In the genomic region with DNA sequence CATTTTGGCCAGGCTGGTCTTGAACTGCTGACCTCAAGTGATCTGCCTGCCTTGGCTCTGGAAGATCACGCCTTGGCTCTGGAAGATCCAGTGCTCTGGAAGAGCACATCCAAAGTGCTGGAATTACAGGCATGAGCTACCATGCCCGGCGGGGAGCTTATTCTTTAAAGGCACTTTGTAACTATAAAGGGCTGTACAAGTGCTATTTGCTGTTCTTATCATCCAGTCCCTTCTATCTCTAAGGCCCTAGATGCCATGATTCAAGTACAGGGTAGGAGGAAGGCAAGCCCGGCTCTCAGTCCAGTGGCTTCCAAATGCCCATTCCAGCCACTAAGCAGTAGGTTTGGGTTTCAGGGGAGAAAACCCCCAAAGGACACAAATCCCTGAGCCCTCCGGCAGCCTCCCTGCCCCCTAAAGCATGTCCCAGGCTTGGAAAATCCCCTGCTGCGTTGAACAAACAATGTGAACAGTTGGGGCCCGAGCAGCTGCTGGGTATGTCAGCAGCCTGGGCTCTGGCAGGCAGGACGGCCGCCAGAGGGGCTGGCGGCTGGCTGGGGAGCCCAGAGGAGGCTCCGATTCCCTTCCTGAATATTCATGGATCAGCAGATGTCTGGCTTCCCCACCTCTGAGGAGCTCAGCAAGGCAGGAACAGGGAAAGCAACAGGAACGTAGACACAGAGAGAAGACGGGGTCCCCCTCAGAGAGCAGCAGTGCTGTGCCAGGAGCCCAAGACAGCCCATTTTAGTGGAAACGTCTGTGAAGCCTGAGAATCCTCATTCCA, we compare ENCODE assay signal across 9 cellular contexts. TPM values are rescaled to one million over a fixed set of nuclear protein-coding genes. Genes with fewer than 3 reads are reported as not detected.
DNase-seq lines count a peak whose midpoint lies in the region; ATAC-seq and TF ChIP-seq lines count a peak whose summit lies in the region.
"Had no signal": no experiment of that assay in that cellular context is flagged by ENCODE, and none has a peak within 500 bp of the region (broad histone marks: within the 10 kb centered on the region; RNA-seq: fewer than 3 reads in every experiment).

No MANE protein-coding gene starts in this region.

- peaks cover 0 to 4% (median 0%) of the 10 kb centered on the region in 7 donors for H3K9me3 Mint-ChIP-seq in CD14-positive monocyte

- H3K4me3 ChIP-seq in NT2/D1 (ENCODE audit: insufficient read length, low read depth) (peak overlapping the region; percentile 25), heart left ventricle (no peak overlapping the region)

- intact Hi-C loops in heart left ventricle (cut with DNase I) = no loop called here
- intact Hi-C loops in CD14-positive monocyte (cut with micrococcal nuclease) = no loop called here

- no peak for TF ChIP-seq CTCF in heart left ventricle (IDR thresholded peaks at IDR 0.05)
- TF ChIP-seq CTCF in CD14-positive monocyte (IDR thresholded peaks at IDR 0.05) = no peak

- H3K9ac ChIP-seq in NT2/D1 (ENCODE audit: insufficient read length, low read depth) = peak overlapping the region; percentile 69

- H3K4me1 ChIP-seq in NT2/D1 (ENCODE audit: insufficient read depth, insufficient read length) = peaks cover 40% of the 10 kb centered on the region
- peaks cover 0 to 22% (median 5%) of the 10 kb centered on the region in 12 donors for H3K4me1 ChIP-seq in heart left ventricle

- H3K27me3 ChIP-seq in NT2/D1 (ENCODE audit: insufficient read depth, insufficient read length) = no peaks in the 10 kb centered on the region
- peaks cover 0 to 56% (median under 1%) of the 10 kb centered on the region in 9 donors for H3K27me3 ChIP-seq in heart left ventricle

- POLR2A ChIA-PET in HEK293T (lab: Yijun Ruan, JAX) = interaction anchor here (1.2 to 1.5 kb wide), 2 partner anchors 8 to 111 kb away, joined by 4 to 8 read pairs; a partner anchor contains a TSS

- 19 to 34% (median 32%) methylated on average over 13 to 14 of the region's 14 CpGs for WGBS in heart left ventricle, 4 donors

- no peaks in the 10 kb centered on the region for H3K4me1 Mint-ChIP-seq in CD14-positive monocyte

- H3K36me3 ChIP-seq in NT2/D1 (ENCODE audit: insufficient read depth, insufficient read length, low read length) (peaks cover 2% of the 10 kb centered on the region), heart left ventricle (no peaks in the 10 kb centered on the region)

- H3K27me3 Mint-ChIP-seq in CD14-positive monocyte (ENCODE audit: low read depth in 3 of 3) = peaks cover 21 to 40% (median 25%) of the 10 kb centered on the region in 3 donors

- peak overlapping the region in 6 of 12 donors; percentile 7 to 30 (median 18) for H3K27ac ChIP-seq in heart left ventricle

- no peak for TF ChIP-seq POLR2A in heart left ventricle (IDR thresholded peaks at IDR 0.05)

- CTCF ChIA-PET in HEK293T (lab: Yijun Ruan, JAX) = interaction anchor here (3.3 kb wide), 1 partner anchor 14 kb away, joined by 20 read pairs; no protein-coding TSS in a partner anchor

- no peak overlapping the region for H3K27ac Mint-ChIP-seq in CD14-positive monocyte

- peak; percentile 50 to 68 (median 61) for ATAC-seq in heart left ventricle
- no peak for ATAC-seq in HG03565 (IDR thresholded peaks at IDR 0.05; ENCODE audit: unreplicated experiment)

- DNase-seq in HEK293T (ENCODE audit: extremely low spot score) = peak; percentile 75
- DNase-seq in NT2/D1 (ENCODE audit: low read depth, low spot score) = peak; percentile 89
- DNase-seq in heart left ventricle = peak in 1 of 5 donors; percentile 64
- DNase-seq in pons (ENCODE audit: low spot score) = peak; percentile 53
- DNase-seq in activated CD8-positive, alpha-beta memory T cell treated with anti-CD3 and anti-CD28 coated beads for 24 hours = no peak
- no peak for DNase-seq in activated CD4-positive, CD25-positive, alpha-beta regulatory T cell (lab: John Stamatoyannopoulos, UW)
- DNase-seq in CD14-positive monocyte (ENCODE audit: low spot score) = no peak

- H3K9me3 ChIP-seq in NT2/D1 (ENCODE audit: insufficient read depth, low read length) = no peaks in the 10 kb centered on the region
- H3K9me3 ChIP-seq in heart left ventricle = no peaks in the 10 kb centered on the region

- H3K36me3 Mint-ChIP-seq in CD14-positive monocyte = no peaks in the 10 kb centered on the region

- no peak overlapping the region for H3K4me3 Mint-ChIP-seq in CD14-positive monocyte

TF ChIP-seq in HEK293T, 16 proteins besides CTCF, POLR2A, EP300 and RAD21:
- TF ChIP-seq L3MBTL2 (conservative IDR thresholded peaks at IDR 0.05) = no peak
- TF ChIP-seq SUZ12 (IDR thresholded peaks at IDR 0.05) = no peak
- TF ChIP-seq NFRKB (IDR thresholded peaks at IDR 0.05) = no peak
- no peak for TF ChIP-seq FOXA1 (IDR thresholded peaks at IDR 0.05)
- no peak for TF ChIP-seq ARNT (IDR thresholded peaks at IDR 0.05)
- no peak for TF ChIP-seq TARDBP (IDR thresholded peaks at IDR 0.05)
- no peak for TF ChIP-seq BHLHE40 (IDR thresholded peaks at IDR 0.05; ENCODE audit: borderline replicate concordance)
- no peak for TF ChIP-seq FOXK2 (IDR thresholded peaks at IDR 0.05)
- TF ChIP-seq HDGF (IDR thresholded peaks at IDR 0.05; ENCODE audit: borderline replicate concordance) = no peak
- TF ChIP-seq CTBP1 (IDR thresholded peaks at IDR 0.05; ENCODE audit: borderline replicate concordance) = no peak
- TF ChIP-seq, protein P1, sequence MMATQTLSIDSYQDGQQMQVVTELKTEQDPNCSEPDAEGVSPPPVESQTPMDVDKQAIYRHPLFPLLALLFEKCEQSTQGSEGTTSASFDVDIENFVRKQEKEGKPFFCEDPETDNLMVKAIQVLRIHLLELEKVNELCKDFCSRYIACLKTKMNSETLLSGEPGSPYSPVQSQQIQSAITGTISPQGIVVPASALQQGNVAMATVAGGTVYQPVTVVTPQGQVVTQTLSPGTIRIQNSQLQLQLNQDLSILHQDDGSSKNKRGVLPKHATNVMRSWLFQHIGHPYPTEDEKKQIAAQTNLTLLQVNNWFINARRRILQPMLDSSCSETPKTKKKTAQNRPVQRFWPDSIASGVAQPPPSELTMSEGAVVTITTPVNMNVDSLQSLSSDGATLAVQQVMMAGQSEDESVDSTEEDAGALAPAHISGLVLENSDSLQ (IDR thresholded peaks at IDR 0.05) = no peak
- TF ChIP-seq ELF4 (IDR thresholded peaks at IDR 0.05) = no peak
- no peak for TF ChIP-seq SP1 (IDR thresholded peaks at IDR 0.05)

RNA-seq across cellular contexts. Expression of a gene that starts 7.7 kb away (rescaled TPM):
- 1 to 10 TPM in 4 of 9 donors, under 1 TPM in 5; 0.25 to 2.7 (median 0.75) TPM for total RNA-seq in heart left ventricle
- polyA plus RNA-seq in heart left ventricle (under 1 TPM; 0.22 to 0.80 TPM), CD14-positive monocyte (not detected)

RNA-seq across cellular contexts. Expression of a gene that starts 37.2 kb away (rescaled TPM):
- total RNA-seq in heart left ventricle = under 1 TPM in 3 of 9 donors, not detected in 6; 0.09 to 0.33 (median 0.22) TPM
- under 1 TPM in 1 of 2 donors, not detected in 1; 0.07 TPM for polyA plus RNA-seq in heart left ventricle
- not detected for polyA plus RNA-seq in CD14-positive monocyte
- total RNA-seq: T-helper 1 cell treated with Interleukin-12 subunit alpha and Interleukin-12 subunit beta and Interleukin-4 antibody, amounts not matched to agents 30 ng/mL and 1 ng/mL, for 36 hours had no signal

Comparison
In these comparisons a context has a peak if more than half of its experiments do, and no peak if none do; other contexts are left out.
1. DNase-seq: peak in HEK293T (single experiment), NT2/D1 (single experiment) and pons (single experiment); none in activated CD8-positive, alpha-beta memory T cell treated with anti-CD3 and anti-CD28 coated beads for 24 hours (single experiment), activated CD4-positive, CD25-positive, alpha-beta regulatory T cell (0 of 4) and CD14-positive monocyte (single experiment).